Comparison of ENCODE assay signal across 8 cellular contexts in genomic region chr12:53054112-53054878, GRCh38. TPM values are rescaled to one million over a fixed set of nuclear protein-coding genes. Genes with fewer than 3 reads are reported as not detected.
A peak's percentile ranks its signal among the peaks of the same experiment; 100 is the strongest.
DNase-seq lines count a peak whose midpoint lies in the region; ATAC-seq and TF ChIP-seq lines count a peak whose summit lies in the region.

No MANE protein-coding gene starts in this region.

- peak overlapping the region; percentile 92 for H3K27ac Mint-ChIP-seq in T-helper 17 cell

- no peaks in the 10 kb centered on the region for H3K36me3 Mint-ChIP-seq in T-helper 17 cell (ENCODE audit: low read depth)

- in situ Hi-C loops in astrocyte of the cerebellum (cut with HindIII; ENCODE audit: low sequenced_read_pairs), result no loop called here

- H3K4me3 ChIP-seq in GM12864 (ENCODE audit: low read depth, low read length) (peak overlapping the region; percentile 91), astrocyte of the cerebellum (ENCODE audit: low read depth, low read length) (peak overlapping the region; percentile 50), hepatocyte (peak overlapping the region; percentile 35)

- H3K27me3 Mint-ChIP-seq in T-helper 17 cell, result no peaks in the 10 kb centered on the region

- peak; percentile 94 for ATAC-seq in HG02678 (IDR thresholded peaks at IDR 0.05; ENCODE audit: unreplicated experiment)
- ATAC-seq in T-helper 17 cell, result peak; percentile 94

- peaks cover 41% of the 10 kb centered on the region for H3K4me1 ChIP-seq in hepatocyte (ENCODE audit: insufficient read depth)

- H3K36me3 ChIP-seq in hepatocyte (replicated peaks; ENCODE audit: insufficient read depth, low read depth), result no peaks in the 10 kb centered on the region

- peaks cover 14% of the 10 kb centered on the region for H3K4me1 Mint-ChIP-seq in T-helper 17 cell

- H3K27me3 ChIP-seq in hepatocyte, result no peaks in the 10 kb centered on the region

- H3K79me2 ChIP-seq in hepatocyte, result peaks cover 29% of the 10 kb centered on the region

- peak overlapping the region; percentile 83 for H3K4me2 ChIP-seq in hepatocyte

- no peaks in the 10 kb centered on the region for H3K9me2 ChIP-seq in hepatocyte (replicated peaks; ENCODE audit: insufficient read depth)

- H3K9me3 ChIP-seq in T-helper 17 cell (ENCODE audit: control insufficient read depth, low read length, poor library complexity, severe bottlenecking), result no peaks in the 10 kb centered on the region
- H3K9me3 ChIP-seq in hepatocyte (ENCODE audit: low read depth), result no peaks in the 10 kb centered on the region

- H2AFZ ChIP-seq in hepatocyte, result peak overlapping the region; percentile 17

- TF ChIP-seq CTCF in GM12864 (IDR thresholded peaks at IDR 0.05; ENCODE audit: low read depth, low read length, missing control alignments), result no peak
- no peak for TF ChIP-seq CTCF in astrocyte of the cerebellum (IDR thresholded peaks at IDR 0.05; ENCODE audit: low read depth, low read length, missing control alignments)
- no peak for TF ChIP-seq CTCF in hepatocyte (IDR thresholded peaks at IDR 0.05; ENCODE audit: poor library complexity)

- WGBS in hepatocyte (ENCODE audit: low lambda C conversion rate, missing lambda C conversion rate), result 11% methylated on average over 34 of the region's 48 CpGs

- H3K27ac ChIP-seq in hepatocyte, result peak overlapping the region; percentile 99

- DNase-seq in GM12864 (ENCODE audit: low read depth) (peak; percentile 71), NCI-H1436 treated with DMSO at 0.1 percent for 48 hours (lab: John Stamatoyannopoulos, UW) (peak; percentile 78), T-helper 17 cell (peak; percentile 90 to 91 (median 91)), astrocyte of the cerebellum (ENCODE audit: low read depth) (peak; percentile 71), hepatocyte (ENCODE audit: low spot score) (peak; percentile 98), renal cortical epithelial cell (ENCODE audit: low read depth) (peak; percentile 85), amniotic stem cell (lab: John Stamatoyannopoulos, UW) (no peak)

- no peaks in the 10 kb centered on the region for H4K20me1 ChIP-seq in hepatocyte (ENCODE audit: insufficient read depth, poor library complexity, severe bottlenecking)

- peak overlapping the region; percentile 97 for H3K4me3 Mint-ChIP-seq in T-helper 17 cell

RNA-seq across cellular contexts. Expression of gene TNS2, which starts 4.4 kb away (rescaled TPM):
- total RNA-seq in T-helper 17 cell (1 to 10 TPM; 1.4 to 3.1 TPM), hepatocyte (15.9 and 16.9 TPM in 2 replicates), renal cortical epithelial cell (1.7 and 18.3 TPM in 2 replicates)
- 32.2 and 41.8 TPM in 2 replicates for polyA plus RNA-seq in hepatocyte

RNA-seq across cellular contexts. Expression of gene SPRYD3, which starts 24.9 kb away (rescaled TPM):
- 10 to 100 TPM; 23.1 to 29.6 TPM for total RNA-seq in T-helper 17 cell
- total RNA-seq in hepatocyte, result 19.3 and 20.9 TPM in 2 replicates
- polyA plus RNA-seq in hepatocyte, result 24.6 and 25.8 TPM in 2 replicates
- 13.9 and 30.6 TPM in 2 replicates for total RNA-seq in renal cortical epithelial cell

RNA-seq across cellular contexts. Expression of gene IGFBP6, which starts 43.2 kb away (rescaled TPM):
- total RNA-seq in T-helper 17 cell, result under 1 TPM in 1 of 2 donors, not detected in 1; 0.45 TPM
- total RNA-seq in hepatocyte, result 21.8 and 25.1 TPM in 2 replicates
- 81.2 and 86.0 TPM in 2 replicates for polyA plus RNA-seq in hepatocyte
- total RNA-seq in renal cortical epithelial cell, result 76.1 and 95.0 TPM in 2 replicates

RNA-seq across cellular contexts. Expression of gene EIF4B, which starts 48.0 kb away (rescaled TPM):
- 100 to 1,000 TPM; 635 to 667 TPM for total RNA-seq in T-helper 17 cell
- total RNA-seq in hepatocyte, result 435 and 449 TPM in 2 replicates
- 53.5 and 65.1 TPM in 2 replicates for polyA plus RNA-seq in hepatocyte
- total RNA-seq in renal cortical epithelial cell, result 1,047 and 1,149 TPM in 2 replicates

RNA-seq across cellular contexts. Expression of gene SOAT2, which starts 49.0 kb away (rescaled TPM):
- 1 to 10 TPM in 1 of 2 donors, under 1 TPM in 1; 0.83 to 2.5 TPM for total RNA-seq in T-helper 17 cell
- 18.9 and 21.8 TPM in 2 replicates for total RNA-seq in hepatocyte
- 28.9 and 29.4 TPM in 2 replicates for polyA plus RNA-seq in hepatocyte
- total RNA-seq in renal cortical epithelial cell, result not detected in 2 replicates

Comparison
In these comparisons a context has a peak if more than half of its experiments do, and no peak if none do; other contexts are left out.
1. H3K4me3 ChIP-seq: peak in every context shown above with its lines; median percentile 91 in GM12864; 50 in astrocyte of the cerebellum; 35 in hepatocyte.
2. RNA of gene IGFBP6, which starts 43.2 kb away (total RNA-seq): 76.1 to 95.0 TPM in renal cortical epithelial cell and 21.8 to 25.1 TPM in hepatocyte; 0.45 TPM in T-helper 17 cell; every median in the first group is over 10 times any median in the second.